In genomic region chr1:244002721-244003120, GRCh38 we compare ENCODE assay signal across 28 cellular contexts. TPM values are rescaled to one million over a fixed set of nuclear protein-coding genes. Genes with fewer than 3 reads are reported as not detected.
DNase-seq lines count a peak whose midpoint lies in the region; ATAC-seq and TF ChIP-seq lines count a peak whose summit lies in the region.
"Had no signal": no experiment of that assay in that cellular context is flagged by ENCODE, and none has a peak within 500 bp of the region (broad histone marks: within the 10 kb centered on the region; RNA-seq: fewer than 3 reads in every experiment).

No MANE protein-coding gene starts in this region.

- no peak overlapping the region for H3K27ac ChIP-seq in naive thymus-derived CD4-positive, alpha-beta T cell (ENCODE audit: low read depth, low read length)
- H3K27ac ChIP-seq: right lobe of liver, upper lobe of left lung had no signal

- no peaks in the 10 kb centered on the region for H3K9me3 Mint-ChIP-seq in activated CD8-positive, alpha-beta T cell treated with anti-CD3 and anti-CD28 coated beads, Interleukin-2, amount 10 ng/mL, durations not matched to agents 7 days and 5 days (ENCODE audit: insufficient read depth)
- H3K9me3 Mint-ChIP-seq in activated CD8-positive, alpha-beta T cell treated with anti-CD3 and anti-CD28 coated beads for 36 hours = no peaks in the 10 kb centered on the region
- H3K9me3 Mint-ChIP-seq in T-cell = no peaks in the 10 kb centered on the region
- H3K9me3 Mint-ChIP-seq in naive thymus-derived CD4-positive, alpha-beta T cell = peaks cover 0 to 2% (median 0%) of the 10 kb centered on the region in 11 donors
- no peaks in the 10 kb centered on the region for H3K9me3 Mint-ChIP-seq in endothelial cell (ENCODE audit: unreplicated experiment)
- H3K9me3 Mint-ChIP-seq: activated B cell treated with CpG ODN at 0.5 μM for 24 hours; activated CD4-positive, alpha-beta memory T cell treated with anti-CD3 and anti-CD28 coated beads for 36 hours; activated T-helper 2 cell treated with anti-CD3 and anti-CD28 coated beads, Interferon-gamma antibody, Interleukin-2, Interleukin-4, amounts not matched to agents 10 μg/mL and 5 μg/mL and 100 μg/mL, durations not matched to agents 14 hours and 24 hours and 36 hours; memory B cell had no signal

- H3K4me1 Mint-ChIP-seq in activated CD8-positive, alpha-beta T cell treated with anti-CD3 and anti-CD28 coated beads, Interleukin-2, amount 10 ng/mL, durations not matched to agents 7 days and 5 days (ENCODE audit: low read depth) = peaks cover 19% of the 10 kb centered on the region
- peaks cover 19% of the 10 kb centered on the region for H3K4me1 Mint-ChIP-seq in activated CD8-positive, alpha-beta T cell treated with anti-CD3 and anti-CD28 coated beads for 36 hours (ENCODE audit: low read depth)
- H3K4me1 Mint-ChIP-seq in T-cell (peaks cover 21 to 22% (median 21%) of the 10 kb centered on the region in 3 donors), endothelial cell (ENCODE audit: unreplicated experiment) (peaks cover 17% of the 10 kb centered on the region)
- peaks cover 15 to 28% (median 21%) of the 10 kb centered on the region in 7 donors for H3K4me1 Mint-ChIP-seq in naive thymus-derived CD4-positive, alpha-beta T cell

- H3K27ac Mint-ChIP-seq in activated CD8-positive, alpha-beta T cell treated with anti-CD3 and anti-CD28 coated beads, Interleukin-2, amount 10 ng/mL, durations not matched to agents 7 days and 5 days = peak overlapping the region; percentile 51
- no peak overlapping the region for H3K27ac Mint-ChIP-seq in activated CD8-positive, alpha-beta T cell treated with anti-CD3 and anti-CD28 coated beads for 36 hours
- H3K27ac Mint-ChIP-seq in T-cell = peak overlapping the region in 1 of 2 donors; percentile 35
- peak overlapping the region in 8 of 9 donors; percentile 1 to 71 (median 8) for H3K27ac Mint-ChIP-seq in naive thymus-derived CD4-positive, alpha-beta T cell
- H3K27ac Mint-ChIP-seq in endothelial cell (ENCODE audit: unreplicated experiment) = no peak overlapping the region
- H3K27ac Mint-ChIP-seq: activated B cell treated with CpG ODN at 0.5 μM for 24 hours; activated CD4-positive, alpha-beta memory T cell treated with anti-CD3 and anti-CD28 coated beads for 36 hours; activated T-helper 2 cell treated with anti-CD3 and anti-CD28 coated beads, Interferon-gamma antibody, Interleukin-2, Interleukin-4, amounts not matched to agents 10 μg/mL and 5 μg/mL and 100 μg/mL, durations not matched to agents 14 hours and 24 hours and 36 hours; memory B cell had no signal

- POLR2A ChIA-PET in activated CD8-positive, alpha-beta T cell treated with anti-CD3 and anti-CD28 coated beads, Interleukin-2, amount 10 ng/mL, durations not matched to agents 7 days and 5 days (lab: Charles Lee) = no interaction called here
- POLR2A ChIA-PET in activated CD8-positive, alpha-beta T cell treated with anti-CD3 and anti-CD28 coated beads for 36 hours (lab: Charles Lee) = no interaction called here
- POLR2A ChIA-PET in T-cell (lab: Charles Lee) = no interaction called here
- POLR2A ChIA-PET in naive thymus-derived CD4-positive, alpha-beta T cell (lab: Charles Lee) = interaction anchor here (1.0 kb wide), 1 partner anchor 10 kb away, joined by 5 read pairs; no protein-coding TSS in a partner anchor

- no peaks in the 10 kb centered on the region for H3K9me3 ChIP-seq in naive thymus-derived CD4-positive, alpha-beta T cell (ENCODE audit: control insufficient read depth in 2 of 3, low read length in 3 of 3)
- H3K9me3 ChIP-seq: right lobe of liver, upper lobe of left lung had no signal

- H3K4me3 ChIP-seq in naive thymus-derived CD4-positive, alpha-beta T cell (ENCODE audit: low read length) = no peak overlapping the region
- H3K4me3 ChIP-seq: GM12878, K562, right lobe of liver, upper lobe of left lung had no signal

- H3K27me3 Mint-ChIP-seq in activated CD8-positive, alpha-beta T cell treated with anti-CD3 and anti-CD28 coated beads, Interleukin-2, amount 10 ng/mL, durations not matched to agents 7 days and 5 days (ENCODE audit: low read depth) = no peaks in the 10 kb centered on the region
- H3K27me3 Mint-ChIP-seq in activated CD8-positive, alpha-beta T cell treated with anti-CD3 and anti-CD28 coated beads for 36 hours = no peaks in the 10 kb centered on the region
- H3K27me3 Mint-ChIP-seq in T-cell (no peaks in the 10 kb centered on the region), endothelial cell (ENCODE audit: unreplicated experiment) (peaks cover 3% of the 10 kb centered on the region)
- no peaks in the 10 kb centered on the region for H3K27me3 Mint-ChIP-seq in naive thymus-derived CD4-positive, alpha-beta T cell
- H3K27me3 Mint-ChIP-seq: activated B cell treated with CpG ODN at 0.5 μM for 24 hours; activated CD4-positive, alpha-beta memory T cell treated with anti-CD3 and anti-CD28 coated beads for 36 hours had no signal

- H3K36me3 Mint-ChIP-seq in activated CD8-positive, alpha-beta T cell treated with anti-CD3 and anti-CD28 coated beads, Interleukin-2, amount 10 ng/mL, durations not matched to agents 7 days and 5 days (ENCODE audit: low read depth) = no peaks in the 10 kb centered on the region
- H3K36me3 Mint-ChIP-seq in activated CD8-positive, alpha-beta T cell treated with anti-CD3 and anti-CD28 coated beads for 36 hours (ENCODE audit: low read depth) = no peaks in the 10 kb centered on the region
- H3K36me3 Mint-ChIP-seq in T-cell (no peaks in the 10 kb centered on the region), endothelial cell (ENCODE audit: low read depth, unreplicated experiment) (no peaks in the 10 kb centered on the region)
- peaks cover 0 to 2% (median 0%) of the 10 kb centered on the region in 5 donors for H3K36me3 Mint-ChIP-seq in naive thymus-derived CD4-positive, alpha-beta T cell
- H3K36me3 Mint-ChIP-seq: activated CD4-positive, alpha-beta memory T cell treated with anti-CD3 and anti-CD28 coated beads for 36 hours; memory B cell had no signal

- TF ChIP-seq CTCF in activated CD8-positive, alpha-beta T cell treated with anti-CD3 and anti-CD28 coated beads for 36 hours (IDR thresholded peaks at IDR 0.05) = no peak
- TF ChIP-seq CTCF in endothelial cell (IDR thresholded peaks at IDR 0.05; ENCODE audit: unreplicated experiment) (no peak), GM13976 (IDR thresholded peaks at IDR 0.05; ENCODE audit: borderline replicate concordance, control extremely low read depth, extremely low read depth, insufficient read depth, missing control alignments) (no peak)

- in situ Hi-C loops in GM13976 (cut with MboI; ENCODE audit: low sequenced_read_pairs, unreplicated experiment) = no loop called here

- peaks cover 0 to 16% of the 10 kb centered on the region in 2 donors for H3K4me1 ChIP-seq in naive thymus-derived CD4-positive, alpha-beta T cell (ENCODE audit: control insufficient read depth in 2 of 2, insufficient read depth in 2 of 2, low read length in 2 of 2)
- H3K4me1 ChIP-seq: right lobe of liver, upper lobe of left lung had no signal

- H3K27me3 ChIP-seq in naive thymus-derived CD4-positive, alpha-beta T cell (ENCODE audit: control insufficient read depth in 2 of 2, insufficient read depth in 2 of 2, low read length in 2 of 2) = no peaks in the 10 kb centered on the region
- H3K27me3 ChIP-seq: right lobe of liver, upper lobe of left lung had no signal

- intact Hi-C loops in activated CD8-positive, alpha-beta T cell treated with anti-CD3 and anti-CD28 coated beads for 36 hours (cut with micrococcal nuclease) = no loop called here
- intact Hi-C loops in naive thymus-derived CD4-positive, alpha-beta T cell (cut with micrococcal nuclease) = loop anchor here in 1 of 2 donors (2.0 to 5.0 kb wide), 3 partner anchors 44 to 150 kb away; partner anchors contain the start of gene AKT3

- peak; percentile 15 for ATAC-seq in activated CD8-positive, alpha-beta T cell treated with anti-CD3 and anti-CD28 coated beads, Interleukin-2, amount 10 ng/mL, durations not matched to agents 7 days and 5 days
- no peak for ATAC-seq in activated CD8-positive, alpha-beta T cell treated with anti-CD3 and anti-CD28 coated beads for 36 hours
- ATAC-seq in T-cell (replicated peaks in 1 of 4) = peak; percentile 27 to 40 (median 36)
- ATAC-seq in naive thymus-derived CD4-positive, alpha-beta T cell = peak; percentile 48
- ATAC-seq: GM12878, HCT116, K562, left lobe of liver, right lobe of liver had no signal

- CTCF ChIA-PET in activated CD8-positive, alpha-beta T cell treated with anti-CD3 and anti-CD28 coated beads, Interleukin-2, amount 10 ng/mL, durations not matched to agents 7 days and 5 days (lab: Charles Lee) = no interaction called here
- CTCF ChIA-PET in activated CD8-positive, alpha-beta T cell treated with anti-CD3 and anti-CD28 coated beads for 36 hours (lab: Charles Lee) = no interaction called here
- CTCF ChIA-PET in T-cell (lab: Charles Lee) = interaction anchor here in 1 of 2 donors (0.6 kb wide), 1 partner anchor 70 kb away, joined by 3 read pairs; no protein-coding TSS in a partner anchor
- CTCF ChIA-PET in naive thymus-derived CD4-positive, alpha-beta T cell (lab: Charles Lee) = no interaction called here

- no peaks in the 10 kb centered on the region for H3K36me3 ChIP-seq in naive thymus-derived CD4-positive, alpha-beta T cell (ENCODE audit: control insufficient read depth in 2 of 3, insufficient read depth in 3 of 3, low read length in 3 of 3)
- H3K36me3 ChIP-seq: right lobe of liver, upper lobe of left lung had no signal

- no peak overlapping the region for H3K4me3 Mint-ChIP-seq in activated CD8-positive, alpha-beta T cell treated with anti-CD3 and anti-CD28 coated beads, Interleukin-2, amount 10 ng/mL, durations not matched to agents 7 days and 5 days
- H3K4me3 Mint-ChIP-seq in activated CD8-positive, alpha-beta T cell treated with anti-CD3 and anti-CD28 coated beads for 36 hours = no peak overlapping the region
- H3K4me3 Mint-ChIP-seq in T-cell = peak overlapping the region in 2 of 3 donors; percentile 25 to 58
- peak overlapping the region; percentile 8 to 59 (median 34) for H3K4me3 Mint-ChIP-seq in naive thymus-derived CD4-positive, alpha-beta T cell
- H3K4me3 Mint-ChIP-seq in endothelial cell (ENCODE audit: unreplicated experiment) = no peak overlapping the region
- H3K4me3 Mint-ChIP-seq: activated B cell treated with CpG ODN at 0.5 μM for 24 hours; activated CD4-positive, alpha-beta memory T cell treated with anti-CD3 and anti-CD28 coated beads for 36 hours; memory B cell had no signal

- DNase-seq in activated CD8-positive, alpha-beta T cell treated with anti-CD3 and anti-CD28 coated beads, Interleukin-2, amount 10 ng/mL, durations not matched to agents 7 days and 5 days = no peak
- no peak for DNase-seq in activated CD8-positive, alpha-beta T cell treated with anti-CD3 and anti-CD28 coated beads for 36 hours
- DNase-seq in GDM1 (lab: John Stamatoyannopoulos, UW) (peak; percentile 64), T-cell (no peak), NCI-H774 (lab: John Stamatoyannopoulos, UW) (no peak), endothelial cell (ENCODE audit: low spot score) (no peak), GM13976 (ENCODE audit: low spot score) (no peak)
- DNase-seq in naive thymus-derived CD4-positive, alpha-beta T cell = peak in 3 of 9 donors; percentile 2 to 18 (median 12)
- DNase-seq: ACHN; activated B cell treated with CpG ODN at 0.5 μM for 24 hours; activated CD4-positive, alpha-beta memory T cell treated with anti-CD3 and anti-CD28 coated beads for 36 hours; C1 segment of cervical spinal cord; hypothalamus; MV-4-11; NCI-H2171 treated with DMSO at 0.1 percent for 48 hours; NCI-H526 treated with DMSO at 0.1 percent for 48 hours; right lobe of liver; RPMI8226; stimulated activated CD4-positive, alpha-beta T cell treated with anti-CD3 and anti-CD28 coated beads, Interleukin-12 subunit alpha, Interleukin-12 subunit beta, amount 100 ng/mL, for 4 hours; stimulated activated CD4-positive, alpha-beta T cell treated with anti-CD3 and anti-CD28 coated beads, Interleukin-4, amount 100 ng/mL, for 1 hour; substantia nigra; upper lobe of left lung had no signal

RNA-seq across cellular contexts. Expression of gene ZBTB18, which starts 48.4 kb away (rescaled TPM):
- total RNA-seq in activated CD8-positive, alpha-beta T cell treated with anti-CD3 and anti-CD28 coated beads, Interleukin-2, amount 10 ng/mL, durations not matched to agents 7 days and 5 days = 10 to 100 TPM; 11.0 to 11.7 TPM
- 1 to 10 TPM; 8.2 TPM for total RNA-seq in activated CD8-positive, alpha-beta T cell treated with anti-CD3 and anti-CD28 coated beads for 36 hours
- 10 to 100 TPM; 41.2 to 58.4 (median 52.4) TPM for total RNA-seq in T-cell
- 10 to 100 TPM; 15.5 to 90.7 (median 50.5) TPM for total RNA-seq in naive thymus-derived CD4-positive, alpha-beta T cell
- polyA plus RNA-seq in naive thymus-derived CD4-positive, alpha-beta T cell = 1 to 10 TPM; 3.6 to 3.9 TPM
- total RNA-seq in endothelial cell (ENCODE audit: unreplicated experiment) = 21.7 TPM

Comparison
In these comparisons a context has a peak if more than half of its experiments do, and no peak if none do; other contexts are left out.
1. H3K27ac Mint-ChIP-seq: peak in activated CD8-positive, alpha-beta T cell treated with anti-CD3 and anti-CD28 coated beads, Interleukin-2, amount 10 ng/mL, durations not matched to agents 7 days and 5 days (single experiment) and naive thymus-derived CD4-positive, alpha-beta T cell (8 of 9); none in activated CD8-positive, alpha-beta T cell treated with anti-CD3 and anti-CD28 coated beads for 36 hours (single experiment) and endothelial cell (single experiment).
2. H3K4me3 Mint-ChIP-seq: peak in T-cell (2 of 3) and naive thymus-derived CD4-positive, alpha-beta T cell (10 of 10); none in activated CD8-positive, alpha-beta T cell treated with anti-CD3 and anti-CD28 coated beads, Interleukin-2, amount 10 ng/mL, durations not matched to agents 7 days and 5 days (single experiment), activated CD8-positive, alpha-beta T cell treated with anti-CD3 and anti-CD28 coated beads for 36 hours (single experiment) and endothelial cell (single experiment).